Comparison of ENCODE assay signal across 23 cellular contexts in genomic region chr1:22578732-22579361, GRCh38. TPM values are rescaled to one million over a fixed set of nuclear protein-coding genes. Genes with fewer than 3 reads are reported as not detected.
DNase-seq lines count a peak whose midpoint lies in the region; ATAC-seq, FAIRE-seq and TF ChIP-seq lines count a peak whose summit lies in the region.
"Had no signal": no experiment of that assay in that cellular context is flagged by ENCODE, and none has a peak within 500 bp of the region (broad histone marks: within the 10 kb centered on the region; RNA-seq: fewer than 3 reads in every experiment).

No MANE protein-coding gene starts in this region.

- H3K9ac ChIP-seq in neural progenitor cell = no peak overlapping the region
- H3K9ac ChIP-seq: BLaER1, KMS-11 had no signal

- H2AFZ ChIP-seq in neural progenitor cell (replicated peaks) = no peak overlapping the region
- H2AFZ ChIP-seq: GM23338 had no signal

- H3K27ac Mint-ChIP-seq in neural progenitor cell (peak overlapping the region; percentile 57), HFFc6 (no peak overlapping the region)
- H3K27ac Mint-ChIP-seq: GM23338 had no signal

- H3K9me3 Mint-ChIP-seq in neural progenitor cell (peaks cover 20% of the 10 kb centered on the region), HFFc6 (peaks cover 33% of the 10 kb centered on the region)

- H3K36me3 ChIP-seq in HEK293 (ENCODE audit: control insufficient read depth in 2 of 2, insufficient read depth in 1 of 2, low read length in 2 of 2) (no peaks in the 10 kb centered on the region), bronchial epithelial cell (ENCODE audit: control insufficient read depth, insufficient read depth, low read length) (no peaks in the 10 kb centered on the region), neural progenitor cell (no peaks in the 10 kb centered on the region)
- H3K36me3 ChIP-seq: BLaER1 had no signal

- H3K9me3 ChIP-seq in HEK293 (ENCODE audit: control insufficient read depth, insufficient read depth, low read depth, low read length) (no peaks in the 10 kb centered on the region), neural progenitor cell (ENCODE audit: low read depth) (no peaks in the 10 kb centered on the region)
- H3K9me3 ChIP-seq: A549 had no signal

- no peak overlapping the region for H3K4me2 ChIP-seq in neural progenitor cell
- H3K4me2 ChIP-seq: A549, BLaER1, GM23338, KMS-11 had no signal

- no peak for ATAC-seq in HG03354 (IDR thresholded peaks at IDR 0.05; ENCODE audit: poor library complexity, severe bottlenecking, unreplicated experiment)
- ATAC-seq: A549, GM23338 had no signal

- H3K27me3 Mint-ChIP-seq in neural progenitor cell (ENCODE audit: insufficient read depth, low read depth) (peaks cover 42% of the 10 kb centered on the region), HFFc6 (ENCODE audit: insufficient read depth) (peaks cover 26% of the 10 kb centered on the region)

- H3K36me3 Mint-ChIP-seq in neural progenitor cell (no peaks in the 10 kb centered on the region), HFFc6 (ENCODE audit: low read depth) (peaks cover 11% of the 10 kb centered on the region; the same call in 1 of the 2 replicates)
- H3K36me3 Mint-ChIP-seq: CD14-positive monocyte; CD4-positive, alpha-beta memory T cell had no signal

- TF ChIP-seq CTCF in HEK293 (tag by site-specific recombination; IDR thresholded peaks at IDR 0.05) (no peak), bronchial epithelial cell (IDR thresholded peaks at IDR 0.05; ENCODE audit: insufficient read depth, low read length, severe bottlenecking) (no peak), neural progenitor cell (IDR thresholded peaks at IDR 0.05) (no peak), HFFc6 (IDR thresholded peaks at IDR 0.05) (no peak)

- peaks cover 28% of the 10 kb centered on the region for H3F3A ChIP-seq in neural progenitor cell (ENCODE audit: low read depth)

- CTCF ChIA-PET in HEK293 (lab: Yijun Ruan, JAX) = no interaction called here

- TF ChIP-seq POLR2A in GM12891 (IDR thresholded peaks at IDR 0.05; ENCODE audit: low read depth, low read length) = no peak

- POLR2A ChIA-PET in HEK293 (lab: Yijun Ruan, JAX) = no interaction called here

- H3K4me3 ChIP-seq in HEK293 (ENCODE audit: low read depth, low read length) (no peak overlapping the region), bronchial epithelial cell (ENCODE audit: low read depth, low read length) (no peak overlapping the region), neural progenitor cell (no peak overlapping the region)
- H3K4me3 ChIP-seq: A549, BLaER1, GM23338 had no signal

- H3K4me1 ChIP-seq in HEK293 (ENCODE audit: control insufficient read depth, insufficient read depth, low read length) (no peaks in the 10 kb centered on the region), neural progenitor cell (no peaks in the 10 kb centered on the region)
- H3K4me1 ChIP-seq: A549 had no signal

- H3K4me1 Mint-ChIP-seq in neural progenitor cell (peaks cover 2% of the 10 kb centered on the region), HFFc6 (ENCODE audit: low read depth) (no peaks in the 10 kb centered on the region)
- H3K4me1 Mint-ChIP-seq: CD14-positive monocyte had no signal

- H3K27ac ChIP-seq in HEK293 (ENCODE audit: extremely low read depth, low read depth, low read length) (no peak overlapping the region), neural progenitor cell (no peak overlapping the region)
- H3K27ac ChIP-seq: A549, BLaER1, KMS-11 had no signal

- DNase-seq in GM12891 (ENCODE audit: insufficient read length, low spot score) = no peak
- no peak for DNase-seq in bronchial epithelial cell (ENCODE audit: low read depth)
- no peak for DNase-seq in neural progenitor cell (ENCODE audit: low spot score)
- DNase-seq in HK-2 (ENCODE audit: unreplicated experiment) = no peak
- no peak for DNase-seq in HFFc6
- DNase-seq in GM19240 (ENCODE audit: insufficient read length, low spot score) = no peak
- DNase-seq: AML-193; CD4-positive, alpha-beta memory T cell; DMS153; DMS79; GDM1; HCEC 1CT had no signal

- peaks cover 4% of the 10 kb centered on the region for H3K27me3 ChIP-seq in bronchial epithelial cell (ENCODE audit: control insufficient read depth, insufficient read depth, low read length)
- no peaks in the 10 kb centered on the region for H3K27me3 ChIP-seq in neural progenitor cell
- H3K27me3 ChIP-seq: BLaER1 had no signal

- H3K4me3 Mint-ChIP-seq in neural progenitor cell = peak overlapping the region; percentile 35
- H3K4me3 Mint-ChIP-seq in HFFc6 = no peak overlapping the region
- H3K4me3 Mint-ChIP-seq: CD14-positive monocyte; CD4-positive, alpha-beta memory T cell; GM23338 had no signal

- FAIRE-seq in GM12891 (lab: Jason Lieb, UNC) (peak; percentile 93), bronchial epithelial cell (lab: Jason Lieb, UNC) (peak; percentile 100)
- FAIRE-seq: A549, GM19239, H54 had no signal

- no peaks in the 10 kb centered on the region for H3K79me2 ChIP-seq in neural progenitor cell (ENCODE audit: low read depth)

- no peaks in the 10 kb centered on the region for H4K20me1 ChIP-seq in neural progenitor cell (ENCODE audit: low read depth)
- H4K20me1 ChIP-seq: BLaER1 had no signal

TF ChIP-seq in GM12891, 5 proteins besides CTCF, POLR2A, EP300 and RAD21:
- no peak for TF ChIP-seq POLR2AphosphoS5 (IDR thresholded peaks at IDR 0.05; ENCODE audit: low read depth, low read length)
- TF ChIP-seq TAF1 (IDR thresholded peaks at IDR 0.05; ENCODE audit: low read depth, low read length) = no peak
- no peak for TF ChIP-seq SPI1 (IDR thresholded peaks at IDR 0.05; ENCODE audit: low read depth, low read length)
- TF ChIP-seq POU2F2 (IDR thresholded peaks at IDR 0.05; ENCODE audit: low read depth, low read length) = no peak
- no peak for TF ChIP-seq PAX5 (IDR thresholded peaks at IDR 0.05; ENCODE audit: insufficient read depth, low read length, severe bottlenecking)

TF ChIP-seq in HEK293, 187 proteins besides CTCF, POLR2A, EP300 and RAD21:
- no peak for TF ChIP-seq ZNF658 (tag by site-specific recombination; IDR thresholded peaks at IDR 0.05)
- TF ChIP-seq ZBTB6 (tag by site-specific recombination; IDR thresholded peaks at IDR 0.05) = no peak
- TF ChIP-seq ZNF791 (tag by site-specific recombination; IDR thresholded peaks at IDR 0.05) = no peak
- no peak for TF ChIP-seq ZBTB17 (tag by site-specific recombination; IDR thresholded peaks at IDR 0.05)
- TF ChIP-seq SALL2 (tag by site-specific recombination; IDR thresholded peaks at IDR 0.05; ENCODE audit: borderline replicate concordance) = 0 out of 2 replicates have a peak, but pooled peaks have one; percentile 30
- no peak for TF ChIP-seq ZNF341 (tag by site-specific recombination; IDR thresholded peaks at IDR 0.05; ENCODE audit: low read depth)
- no peak for TF ChIP-seq ZNF521 (tag by site-specific recombination; IDR thresholded peaks at IDR 0.05)

RNA-seq across cellular contexts. Expression of gene EPHA8, which starts 15.6 kb away (rescaled TPM):
- polyA plus RNA-seq in GM12891 (2012; ENCODE audit: low read depth, missing spikeins) = not detected
- not detected in 2 replicates for total RNA-seq in bronchial epithelial cell
- 0.46 TPM in 1 of 2 replicates, not detected in the other for total RNA-seq in neural progenitor cell (ENCODE audit: low replicate concordance)
- total RNA-seq in HFFc6 (2021; fragmentation: NEBNext Ultra II Directional; extraction: Animal tissue kit (Norgen Biotek cat#: 25700)) = not detected
- total RNA-seq: CD4-positive, alpha-beta memory T cell; Daoy; LHCN-M2 had no signal
- polyA plus RNA-seq: A549; CD14-positive monocyte; CD4-positive, alpha-beta memory T cell had no signal

RNA-seq across cellular contexts. Expression of gene C1QA, which starts 57.6 kb away (rescaled TPM):
- not detected for polyA plus RNA-seq in GM12891 (2012; ENCODE audit: low read depth, missing spikeins)
- total RNA-seq in bronchial epithelial cell (not detected in 2 replicates), neural progenitor cell (ENCODE audit: low replicate concordance) (not detected in 2 replicates)
- total RNA-seq in HFFc6 (2021; fragmentation: NEBNext Ultra II Directional; extraction: Animal tissue kit (Norgen Biotek cat#: 25700)) = not detected
- total RNA-seq: Daoy, GM23338, LHCN-M2 had no signal
- polyA plus RNA-seq: A549; CD4-positive, alpha-beta memory T cell; GM23338 had no signal
